1 cellular context compared by ENCODE assay signal in the genomic region with DNA sequence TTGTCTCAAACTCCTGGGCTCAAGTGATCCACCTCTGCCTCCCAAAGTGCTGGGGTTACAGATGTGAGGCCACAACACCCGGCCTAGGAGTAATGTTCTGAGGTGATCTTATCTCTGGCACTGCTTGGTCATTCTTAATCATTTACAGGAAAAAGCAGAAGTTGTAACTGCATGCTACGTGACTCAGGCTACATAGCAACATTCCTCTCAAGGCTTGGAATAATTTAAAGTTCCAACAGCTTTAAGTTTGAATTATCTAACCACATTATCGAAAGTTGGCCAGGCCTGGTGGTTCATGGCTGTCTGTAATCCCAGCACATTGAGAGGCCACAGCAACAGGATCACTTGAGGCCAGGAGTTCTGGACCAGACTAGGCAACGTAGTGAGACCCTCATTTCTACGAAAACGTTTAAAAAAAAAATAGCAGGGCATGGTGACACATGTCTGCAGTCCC.
A peak's percentile ranks its signal among the peaks of the same experiment; 100 is the strongest.
TF ChIP-seq lines count a peak whose summit lies in the region.

No MANE protein-coding gene starts in this region.

TF ChIP-seq in GM12878, 131 proteins besides CTCF, POLR2A, EP300 and RAD21:
- TF ChIP-seq IKZF1 (conservative IDR thresholded peaks at IDR 0.05) (peak; percentile 91), HCFC1 (IDR thresholded peaks at IDR 0.05; ENCODE audit: low read length) (no peak), POLR2AphosphoS5 (IDR thresholded peaks at IDR 0.05; ENCODE audit: low read length) (no peak), ZNF24 (IDR thresholded peaks at IDR 0.05) (no peak), SMAD5 (IDR thresholded peaks at IDR 0.05; ENCODE audit: low read depth) (no peak), RB1 (IDR thresholded peaks at IDR 0.05; ENCODE audit: borderline replicate concordance) (no peak), HSF1 (IDR thresholded peaks at IDR 0.05; ENCODE audit: low read depth, low read length) (no peak), BHLHE40 (IDR thresholded peaks at IDR 0.05; ENCODE audit: borderline replicate concordance in 1 of 2, low read depth in 2 of 2, low read length in 1 of 2) (0 out of 4 replicates have a peak, but pooled peaks of 1 of the 2 experiments have one; percentile 10), NRF1 (conservative IDR thresholded peaks at IDR 0.05; ENCODE audit: low read depth, low read length) (no peak), BMI1 (IDR thresholded peaks at IDR 0.05; ENCODE audit: borderline replicate concordance) (no peak), SUPT20H (IDR thresholded peaks at IDR 0.05; ENCODE audit: borderline replicate concordance, control insufficient read depth, low read depth, low read length) (no peak), GATAD2B (conservative IDR thresholded peaks at IDR 0.05; ENCODE audit: low read depth) (0 out of 2 replicates have a peak, but pooled peaks have one; percentile 19), IRF4 (IDR thresholded peaks at IDR 0.05; ENCODE audit: low read depth, low read length) (no peak), ZNF622 (IDR thresholded peaks at IDR 0.05) (no peak), SPI1 (IDR thresholded peaks at IDR 0.05; ENCODE audit: borderline replicate concordance, insufficient read depth, low read depth, low read length) (peak; percentile 56; the same call in 1 of the 2 replicates), SMARCA5 (IDR thresholded peaks at IDR 0.05) (0 out of 2 replicates have a peak, but pooled peaks have one; percentile 5), NBN (IDR thresholded peaks at IDR 0.05) (0 out of 2 replicates have a peak, but pooled peaks have one; percentile 37), ATF7 (IDR thresholded peaks at IDR 0.05; ENCODE audit: low read depth) (peak; percentile 71), PML (IDR thresholded peaks at IDR 0.05; ENCODE audit: low read length) (no peak), MTA2 (IDR thresholded peaks at IDR 0.05; ENCODE audit: low read depth) (peak; percentile 48; the same call in 1 of the 2 replicates), CHD4 (IDR thresholded peaks at IDR 0.05) (no peak), MYB (IDR thresholded peaks at IDR 0.05; ENCODE audit: borderline replicate concordance, low read depth, low read length) (no peak), MEF2A (IDR thresholded peaks at IDR 0.05; ENCODE audit: insufficient read depth, low read depth, low read length) (no peak), IKZF2 (IDR thresholded peaks at IDR 0.05) (peak; percentile 85 to 91), IRF5 (IDR thresholded peaks at IDR 0.05; ENCODE audit: borderline replicate concordance) (no peak), RCOR1 (conservative IDR thresholded peaks at IDR 0.05; ENCODE audit: low read depth, low read length) (no peak)
- TF ChIP-seq, protein P1, sequence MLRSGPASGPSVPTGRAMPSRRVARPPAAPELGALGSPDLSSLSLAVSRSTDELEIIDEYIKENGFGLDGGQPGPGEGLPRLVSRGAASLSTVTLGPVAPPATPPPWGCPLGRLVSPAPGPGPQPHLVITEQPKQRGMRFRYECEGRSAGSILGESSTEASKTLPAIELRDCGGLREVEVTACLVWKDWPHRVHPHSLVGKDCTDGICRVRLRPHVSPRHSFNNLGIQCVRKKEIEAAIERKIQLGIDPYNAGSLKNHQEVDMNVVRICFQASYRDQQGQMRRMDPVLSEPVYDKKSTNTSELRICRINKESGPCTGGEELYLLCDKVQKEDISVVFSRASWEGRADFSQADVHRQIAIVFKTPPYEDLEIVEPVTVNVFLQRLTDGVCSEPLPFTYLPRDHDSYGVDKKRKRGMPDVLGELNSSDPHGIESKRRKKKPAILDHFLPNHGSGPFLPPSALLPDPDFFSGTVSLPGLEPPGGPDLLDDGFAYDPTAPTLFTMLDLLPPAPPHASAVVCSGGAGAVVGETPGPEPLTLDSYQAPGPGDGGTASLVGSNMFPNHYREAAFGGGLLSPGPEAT (IDR thresholded peaks at IDR 0.05; ENCODE audit: low read depth): peak; percentile 82
- TF ChIP-seq, protein P2, sequence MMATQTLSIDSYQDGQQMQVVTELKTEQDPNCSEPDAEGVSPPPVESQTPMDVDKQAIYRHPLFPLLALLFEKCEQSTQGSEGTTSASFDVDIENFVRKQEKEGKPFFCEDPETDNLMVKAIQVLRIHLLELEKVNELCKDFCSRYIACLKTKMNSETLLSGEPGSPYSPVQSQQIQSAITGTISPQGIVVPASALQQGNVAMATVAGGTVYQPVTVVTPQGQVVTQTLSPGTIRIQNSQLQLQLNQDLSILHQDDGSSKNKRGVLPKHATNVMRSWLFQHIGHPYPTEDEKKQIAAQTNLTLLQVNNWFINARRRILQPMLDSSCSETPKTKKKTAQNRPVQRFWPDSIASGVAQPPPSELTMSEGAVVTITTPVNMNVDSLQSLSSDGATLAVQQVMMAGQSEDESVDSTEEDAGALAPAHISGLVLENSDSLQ (IDR thresholded peaks at IDR 0.05): 0 out of 2 replicates have a peak, but pooled peaks have one; percentile 21
- TF ChIP-seq, protein P3, sequence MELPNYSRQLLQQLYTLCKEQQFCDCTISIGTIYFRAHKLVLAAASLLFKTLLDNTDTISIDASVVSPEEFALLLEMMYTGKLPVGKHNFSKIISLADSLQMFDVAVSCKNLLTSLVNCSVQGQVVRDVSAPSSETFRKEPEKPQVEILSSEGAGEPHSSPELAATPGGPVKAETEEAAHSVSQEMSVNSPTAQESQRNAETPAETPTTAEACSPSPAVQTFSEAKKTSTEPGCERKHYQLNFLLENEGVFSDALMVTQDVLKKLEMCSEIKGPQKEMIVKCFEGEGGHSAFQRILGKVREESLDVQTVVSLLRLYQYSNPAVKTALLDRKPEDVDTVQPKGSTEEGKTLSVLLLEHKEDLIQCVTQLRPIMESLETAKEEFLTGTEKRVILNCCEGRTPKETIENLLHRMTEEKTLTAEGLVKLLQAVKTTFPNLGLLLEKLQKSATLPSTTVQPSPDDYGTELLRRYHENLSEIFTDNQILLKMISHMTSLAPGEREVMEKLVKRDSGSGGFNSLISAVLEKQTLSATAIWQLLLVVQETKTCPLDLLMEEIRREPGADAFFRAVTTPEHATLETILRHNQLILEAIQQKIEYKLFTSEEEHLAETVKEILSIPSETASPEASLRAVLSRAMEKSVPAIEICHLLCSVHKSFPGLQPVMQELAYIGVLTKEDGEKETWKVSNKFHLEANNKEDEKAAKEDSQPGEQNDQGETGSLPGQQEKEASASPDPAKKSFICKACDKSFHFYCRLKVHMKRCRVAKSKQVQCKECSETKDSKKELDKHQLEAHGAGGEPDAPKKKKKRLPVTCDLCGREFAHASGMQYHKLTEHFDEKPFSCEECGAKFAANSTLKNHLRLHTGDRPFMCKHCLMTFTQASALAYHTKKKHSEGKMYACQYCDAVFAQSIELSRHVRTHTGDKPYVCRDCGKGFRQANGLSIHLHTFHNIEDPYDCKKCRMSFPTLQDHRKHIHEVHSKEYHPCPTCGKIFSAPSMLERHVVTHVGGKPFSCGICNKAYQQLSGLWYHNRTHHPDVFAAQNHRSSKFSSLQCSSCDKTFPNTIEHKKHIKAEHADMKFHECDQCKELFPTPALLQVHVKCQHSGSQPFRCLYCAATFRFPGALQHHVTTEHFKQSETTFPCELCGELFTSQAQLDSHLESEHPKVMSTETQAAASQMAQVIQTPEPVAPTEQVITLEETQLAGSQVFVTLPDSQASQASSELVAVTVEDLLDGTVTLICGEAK (IDR thresholded peaks at IDR 0.05; ENCODE audit: borderline replicate concordance): no peak
- TF ChIP-seq, protein P4, sequence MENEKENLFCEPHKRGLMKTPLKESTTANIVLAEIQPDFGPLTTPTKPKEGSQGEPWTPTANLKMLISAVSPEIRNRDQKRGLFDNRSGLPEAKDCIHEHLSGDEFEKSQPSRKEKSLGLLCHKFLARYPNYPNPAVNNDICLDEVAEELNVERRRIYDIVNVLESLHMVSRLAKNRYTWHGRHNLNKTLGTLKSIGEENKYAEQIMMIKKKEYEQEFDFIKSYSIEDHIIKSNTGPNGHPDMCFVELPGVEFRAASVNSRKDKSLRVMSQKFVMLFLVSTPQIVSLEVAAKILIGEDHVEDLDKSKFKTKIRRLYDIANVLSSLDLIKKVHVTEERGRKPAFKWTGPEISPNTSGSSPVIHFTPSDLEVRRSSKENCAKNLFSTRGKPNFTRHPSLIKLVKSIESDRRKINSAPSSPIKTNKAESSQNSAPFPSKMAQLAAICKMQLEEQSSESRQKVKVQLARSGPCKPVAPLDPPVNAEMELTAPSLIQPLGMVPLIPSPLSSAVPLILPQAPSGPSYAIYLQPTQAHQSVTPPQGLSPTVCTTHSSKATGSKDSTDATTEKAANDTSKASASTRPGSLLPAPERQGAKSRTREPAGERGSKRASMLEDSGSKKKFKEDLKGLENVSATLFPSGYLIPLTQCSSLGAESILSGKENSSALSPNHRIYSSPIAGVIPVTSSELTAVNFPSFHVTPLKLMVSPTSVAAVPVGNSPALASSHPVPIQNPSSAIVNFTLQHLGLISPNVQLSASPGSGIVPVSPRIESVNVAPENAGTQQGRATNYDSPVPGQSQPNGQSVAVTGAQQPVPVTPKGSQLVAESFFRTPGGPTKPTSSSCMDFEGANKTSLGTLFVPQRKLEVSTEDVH (IDR thresholded peaks at IDR 0.05; ENCODE audit: low read depth, partially characterized antibody): peak; percentile 38
- TF ChIP-seq, protein P5, sequence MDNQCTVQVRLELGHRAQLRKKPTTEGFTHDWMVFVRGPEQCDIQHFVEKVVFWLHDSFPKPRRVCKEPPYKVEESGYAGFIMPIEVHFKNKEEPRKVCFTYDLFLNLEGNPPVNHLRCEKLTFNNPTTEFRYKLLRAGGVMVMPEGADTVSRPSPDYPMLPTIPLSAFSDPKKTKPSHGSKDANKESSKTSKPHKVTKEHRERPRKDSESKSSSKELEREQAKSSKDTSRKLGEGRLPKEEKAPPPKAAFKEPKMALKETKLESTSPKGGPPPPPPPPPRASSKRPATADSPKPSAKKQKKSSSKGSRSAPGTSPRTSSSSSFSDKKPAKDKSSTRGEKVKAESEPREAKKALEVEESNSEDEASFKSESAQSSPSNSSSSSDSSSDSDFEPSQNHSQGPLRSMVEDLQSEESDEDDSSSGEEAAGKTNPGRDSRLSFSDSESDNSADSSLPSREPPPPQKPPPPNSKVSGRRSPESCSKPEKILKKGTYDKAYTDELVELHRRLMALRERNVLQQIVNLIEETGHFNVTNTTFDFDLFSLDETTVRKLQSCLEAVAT (IDR thresholded peaks at IDR 0.05): 0 out of 2 replicates have a peak, but pooled peaks have one; percentile 33
- TF ChIP-seq, protein P6, sequence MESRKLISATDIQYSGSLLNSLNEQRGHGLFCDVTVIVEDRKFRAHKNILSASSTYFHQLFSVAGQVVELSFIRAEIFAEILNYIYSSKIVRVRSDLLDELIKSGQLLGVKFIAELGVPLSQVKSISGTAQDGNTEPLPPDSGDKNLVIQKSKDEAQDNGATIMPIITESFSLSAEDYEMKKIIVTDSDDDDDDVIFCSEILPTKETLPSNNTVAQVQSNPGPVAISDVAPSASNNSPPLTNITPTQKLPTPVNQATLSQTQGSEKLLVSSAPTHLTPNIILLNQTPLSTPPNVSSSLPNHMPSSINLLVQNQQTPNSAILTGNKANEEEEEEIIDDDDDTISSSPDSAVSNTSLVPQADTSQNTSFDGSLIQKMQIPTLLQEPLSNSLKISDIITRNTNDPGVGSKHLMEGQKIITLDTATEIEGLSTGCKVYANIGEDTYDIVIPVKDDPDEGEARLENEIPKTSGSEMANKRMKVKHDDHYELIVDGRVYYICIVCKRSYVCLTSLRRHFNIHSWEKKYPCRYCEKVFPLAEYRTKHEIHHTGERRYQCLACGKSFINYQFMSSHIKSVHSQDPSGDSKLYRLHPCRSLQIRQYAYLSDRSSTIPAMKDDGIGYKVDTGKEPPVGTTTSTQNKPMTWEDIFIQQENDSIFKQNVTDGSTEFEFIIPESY (IDR thresholded peaks at IDR 0.05): no peak
